In genomic region chr20:36631651-36632050, GRCh38 we compare ENCODE assay signal across 18 cellular contexts. TPM values are rescaled to one million over a fixed set of nuclear protein-coding genes. Genes with fewer than 3 reads are reported as not detected.
DNase-seq lines count a peak whose midpoint lies in the region; ATAC-seq and TF ChIP-seq lines count a peak whose summit lies in the region.
"Had no signal": no experiment of that assay in that cellular context is flagged by ENCODE, and none has a peak within 500 bp of the region (broad histone marks: within the 10 kb centered on the region; RNA-seq: fewer than 3 reads in every experiment).

No MANE protein-coding gene starts in this region.

- TF ChIP-seq CTCF in CD4-positive, alpha-beta T cell (IDR thresholded peaks at IDR 0.05), result no peak
- TF ChIP-seq CTCF in foreskin keratinocyte (conservative IDR thresholded peaks at IDR 0.05), result no peak
- no peak for TF ChIP-seq CTCF in mesothelial cell of epicardium (IDR thresholded peaks at IDR 0.05; ENCODE audit: unreplicated experiment)
- no peak for TF ChIP-seq CTCF in omental fat pad (IDR thresholded peaks at IDR 0.05)

- H3K27me3 Mint-ChIP-seq in CD4-positive, alpha-beta T cell, result no peaks in the 10 kb centered on the region
- no peaks in the 10 kb centered on the region for H3K27me3 Mint-ChIP-seq in activated CD8-positive, alpha-beta T cell treated with anti-CD3 and anti-CD28 coated beads, Interleukin-2, amount 10 ng/mL, durations not matched to agents 7 days and 5 days (ENCODE audit: low read depth)
- H3K27me3 Mint-ChIP-seq in mesothelial cell of epicardium (ENCODE audit: low read depth), result no peaks in the 10 kb centered on the region
- H3K27me3 Mint-ChIP-seq: B cell, type B pancreatic cell had no signal

- peaks cover 58% of the 10 kb centered on the region for H3K4me1 Mint-ChIP-seq in CD4-positive, alpha-beta T cell (ENCODE audit: low read depth)
- peaks cover 70% of the 10 kb centered on the region for H3K4me1 Mint-ChIP-seq in activated CD8-positive, alpha-beta T cell treated with anti-CD3 and anti-CD28 coated beads, Interleukin-2, amount 10 ng/mL, durations not matched to agents 7 days and 5 days (ENCODE audit: low read depth)
- no peaks in the 10 kb centered on the region for H3K4me1 Mint-ChIP-seq in mesothelial cell of epicardium

- CTCF ChIA-PET in CD4-positive, alpha-beta T cell (lab: Charles Lee), result no interaction called here
- CTCF ChIA-PET in activated CD8-positive, alpha-beta T cell treated with anti-CD3 and anti-CD28 coated beads, Interleukin-2, amount 10 ng/mL, durations not matched to agents 7 days and 5 days (lab: Charles Lee), result interaction anchor here (1.2 to 2.0 kb wide), 2 partner anchors 14 kb away, joined by 5 to 9 read pairs; partner anchors contain the start of gene SLA2

- H3K9me3 Mint-ChIP-seq in CD4-positive, alpha-beta T cell, result no peaks in the 10 kb centered on the region
- no peaks in the 10 kb centered on the region for H3K9me3 Mint-ChIP-seq in activated CD8-positive, alpha-beta T cell treated with anti-CD3 and anti-CD28 coated beads, Interleukin-2, amount 10 ng/mL, durations not matched to agents 7 days and 5 days (ENCODE audit: insufficient read depth)
- H3K9me3 Mint-ChIP-seq in mesothelial cell of epicardium, result no peaks in the 10 kb centered on the region
- H3K9me3 Mint-ChIP-seq: type B pancreatic cell, WTC11 had no signal

- POLR2A ChIA-PET in CD4-positive, alpha-beta T cell (lab: Charles Lee), result no interaction called here
- POLR2A ChIA-PET in activated CD8-positive, alpha-beta T cell treated with anti-CD3 and anti-CD28 coated beads, Interleukin-2, amount 10 ng/mL, durations not matched to agents 7 days and 5 days (lab: Charles Lee), result interaction anchor here (1.0 to 2.1 kb wide), 2 partner anchors 13 to 50 kb away, joined by 3 to 10 read pairs; partner anchors contain the start of gene SLA2

- no peaks in the 10 kb centered on the region for H3K4me1 ChIP-seq in foreskin keratinocyte
- H3K4me1 ChIP-seq: adrenal gland had no signal

- ATAC-seq in CD4-positive, alpha-beta T cell (ENCODE audit: poor library complexity), result no peak
- ATAC-seq in activated CD8-positive, alpha-beta T cell treated with anti-CD3 and anti-CD28 coated beads, Interleukin-2, amount 10 ng/mL, durations not matched to agents 7 days and 5 days, result no peak
- peak; percentile 43 for ATAC-seq in foreskin keratinocyte
- no peak for ATAC-seq in omental fat pad (ENCODE audit: low FRiP score)
- ATAC-seq in HG02970 (IDR thresholded peaks at IDR 0.05; ENCODE audit: low FRiP score, unreplicated experiment), result no peak
- ATAC-seq: HCT116 had no signal

- intact Hi-C loops in CD4-positive, alpha-beta T cell (cut with DNase I, micrococcal nuclease), result loop anchor here in 1 of 2 experiments (2.0 kb wide), 1 partner anchor 13 kb away; no protein-coding TSS in a partner anchor

- peak overlapping the region; percentile 59 for H3K27ac ChIP-seq in CD4-positive, alpha-beta T cell (ENCODE audit: low read depth, low read length)
- H3K27ac ChIP-seq in foreskin keratinocyte, result no peak overlapping the region
- H3K27ac ChIP-seq: adrenal gland had no signal

- no peaks in the 10 kb centered on the region for H3K9me3 ChIP-seq in CD4-positive, alpha-beta T cell (ENCODE audit: control insufficient read depth, low read length)
- H3K9me3 ChIP-seq: adrenal gland had no signal

- peaks cover 88% of the 10 kb centered on the region for H3K36me3 Mint-ChIP-seq in CD4-positive, alpha-beta T cell (ENCODE audit: low read depth)
- H3K36me3 Mint-ChIP-seq in activated CD8-positive, alpha-beta T cell treated with anti-CD3 and anti-CD28 coated beads, Interleukin-2, amount 10 ng/mL, durations not matched to agents 7 days and 5 days (ENCODE audit: low read depth), result peaks cover 76% of the 10 kb centered on the region
- H3K36me3 Mint-ChIP-seq in mesothelial cell of epicardium, result no peaks in the 10 kb centered on the region
- H3K36me3 Mint-ChIP-seq: type B pancreatic cell, WTC11 had no signal

- no peaks in the 10 kb centered on the region for H3K27me3 ChIP-seq in CD4-positive, alpha-beta T cell (ENCODE audit: control insufficient read depth, insufficient read depth, low read length)
- H3K27me3 ChIP-seq in foreskin keratinocyte, result no peaks in the 10 kb centered on the region
- H3K27me3 ChIP-seq: adrenal gland had no signal

- no peak for DNase-seq in CD4-positive, alpha-beta T cell
- DNase-seq in ELR (ENCODE audit: low read depth), result peak; percentile 50
- no peak for DNase-seq in activated CD8-positive, alpha-beta T cell treated with anti-CD3 and anti-CD28 coated beads, Interleukin-2, amount 10 ng/mL, durations not matched to agents 7 days and 5 days
- DNase-seq in foreskin keratinocyte, result peak in 1 of 2 donors; percentile 37
- no peak for DNase-seq in mesothelial cell of epicardium (ENCODE audit: low spot score in 2 of 2, unreplicated experiment in 2 of 2)
- DNase-seq in omental fat pad (ENCODE audit: low spot score), result no peak
- no peak for DNase-seq in NCI-H146 (lab: John Stamatoyannopoulos, UW)
- DNase-seq: adrenal gland; foreskin melanocyte; KBM-7; NCI-H1105 treated with DMSO at 0.1 percent for 48 hours; stimulated activated naive CD4-positive, alpha-beta T cell had no signal

- peak overlapping the region; percentile 34 for H3K4me3 Mint-ChIP-seq in CD4-positive, alpha-beta T cell
- no peak overlapping the region for H3K4me3 Mint-ChIP-seq in activated CD8-positive, alpha-beta T cell treated with anti-CD3 and anti-CD28 coated beads, Interleukin-2, amount 10 ng/mL, durations not matched to agents 7 days and 5 days
- no peak overlapping the region for H3K4me3 Mint-ChIP-seq in mesothelial cell of epicardium
- H3K4me3 Mint-ChIP-seq: B cell, type B pancreatic cell, WTC11 had no signal

- peak overlapping the region; percentile 88 for H3K27ac Mint-ChIP-seq in CD4-positive, alpha-beta T cell
- peak overlapping the region; percentile 96 for H3K27ac Mint-ChIP-seq in activated CD8-positive, alpha-beta T cell treated with anti-CD3 and anti-CD28 coated beads, Interleukin-2, amount 10 ng/mL, durations not matched to agents 7 days and 5 days
- no peak overlapping the region for H3K27ac Mint-ChIP-seq in mesothelial cell of epicardium
- H3K27ac Mint-ChIP-seq: B cell, type B pancreatic cell had no signal

RNA-seq across cellular contexts. Expression of gene SLA2, which starts 14.3 kb away (rescaled TPM):
- total RNA-seq in CD4-positive, alpha-beta T cell, result 10 to 100 TPM; 19.9 to 21.3 TPM
- total RNA-seq in activated CD8-positive, alpha-beta T cell treated with anti-CD3 and anti-CD28 coated beads, Interleukin-2, amount 10 ng/mL, durations not matched to agents 7 days and 5 days, result 100 to 1,000 TPM; 131 to 137 TPM
- total RNA-seq in foreskin keratinocyte (not detected in 2 replicates), mesothelial cell of epicardium (0.16 to 0.18 TPM (median 0.18 TPM) in 3 replicates), omental fat pad (1 to 10 TPM; 1.1 to 3.2 (median 1.6) TPM)
- 0.03 TPM in 1 of 2 replicates, not detected in the other for polyA plus RNA-seq in foreskin keratinocyte
- total RNA-seq: pulmonary artery endothelial cell had no signal

RNA-seq across cellular contexts. Expression of gene RAB5IF, which starts 26.1 kb away (rescaled TPM):
- 10 to 100 TPM; 62.6 to 74.8 TPM for total RNA-seq in CD4-positive, alpha-beta T cell
- 100 to 1,000 TPM; 108 to 109 TPM for total RNA-seq in activated CD8-positive, alpha-beta T cell treated with anti-CD3 and anti-CD28 coated beads, Interleukin-2, amount 10 ng/mL, durations not matched to agents 7 days and 5 days
- total RNA-seq in foreskin keratinocyte (109 and 111 TPM in 2 replicates), mesothelial cell of epicardium (37.6 to 40.7 TPM (median 40.0 TPM) in 3 replicates), omental fat pad (100 to 1,000 TPM in 2 of 4 donors, 10 to 100 TPM in 2; 66.8 to 117 (median 89.1) TPM)
- 137 and 147 TPM in 2 replicates for polyA plus RNA-seq in foreskin keratinocyte

RNA-seq across cellular contexts. Expression of gene TGIF2, which starts 58.3 kb away (rescaled TPM):
- 10 to 100 TPM; 29.2 to 34.5 TPM for total RNA-seq in CD4-positive, alpha-beta T cell
- 10 to 100 TPM; 29.2 to 32.9 TPM for total RNA-seq in activated CD8-positive, alpha-beta T cell treated with anti-CD3 and anti-CD28 coated beads, Interleukin-2, amount 10 ng/mL, durations not matched to agents 7 days and 5 days
- total RNA-seq in foreskin keratinocyte (15.3 and 16.3 TPM in 2 replicates), mesothelial cell of epicardium (94.4 to 101 TPM (median 98.4 TPM) in 3 replicates), omental fat pad (10 to 100 TPM; 11.0 to 15.1 (median 12.1) TPM)
- polyA plus RNA-seq in foreskin keratinocyte, result 9.6 and 11.0 TPM in 2 replicates

Comparison
In these comparisons a context has a peak if more than half of its experiments do, and no peak if none do; other contexts are left out.
1. RNA of gene SLA2, which starts 14.3 kb away (total RNA-seq): 131 to 137 TPM in activated CD8-positive, alpha-beta T cell treated with anti-CD3 and anti-CD28 coated beads, Interleukin-2, amount 10 ng/mL, durations not matched to agents 7 days and 5 days; 19.9 to 21.3 TPM in CD4-positive, alpha-beta T cell, 1.1 to 3.2 TPM in omental fat pad, 0.16 to 0.18 TPM in mesothelial cell of epicardium and not detected in foreskin keratinocyte; every median in the first group is over 4 times any median in the second.